19 cellular contexts compared by ENCODE assay signal in the genomic region with DNA sequence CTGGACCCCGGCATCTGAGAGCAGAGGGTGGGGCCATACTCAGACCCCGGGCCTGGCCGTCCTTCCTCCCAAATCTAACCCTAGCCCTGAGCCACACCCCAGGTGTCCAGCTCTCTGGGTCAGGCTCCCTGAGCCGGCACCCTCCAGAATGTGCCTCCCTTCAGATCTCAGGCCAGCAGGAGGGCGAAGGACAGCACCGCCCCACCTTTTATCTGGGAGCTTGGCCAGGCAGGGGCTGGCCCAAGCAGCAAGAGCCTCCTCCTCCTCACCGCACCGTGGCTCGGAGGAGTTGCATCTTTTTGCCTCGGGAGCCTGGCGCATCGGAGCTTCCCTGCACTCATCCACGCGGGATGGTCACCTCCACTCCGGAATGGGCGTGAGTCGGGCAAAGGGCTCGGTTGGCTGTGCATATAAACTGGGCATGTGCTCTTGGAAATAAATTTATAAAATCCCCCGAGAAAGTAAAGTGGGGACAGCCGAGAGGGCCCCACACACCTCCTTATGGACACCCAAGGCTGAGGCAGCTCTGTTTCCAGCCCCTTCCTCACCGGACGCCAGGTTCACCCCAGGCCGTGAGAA.
DNase-seq lines count a peak whose midpoint lies in the region; ATAC-seq and TF ChIP-seq lines count a peak whose summit lies in the region.
"Had no signal": no experiment of that assay in that cellular context is flagged by ENCODE, and none has a peak within 500 bp of the region (broad histone marks: within the 10 kb centered on the region; RNA-seq: fewer than 3 reads in every experiment).

No MANE protein-coding gene starts in this region.

- H3K27ac ChIP-seq in RWPE2 (ENCODE audit: poor library complexity, severe bottlenecking): no peak overlapping the region
- peak overlapping the region in 5 of 10 donors; percentile 47 to 76 (median 58) for H3K27ac ChIP-seq in heart right ventricle
- peak overlapping the region; percentile 74 for H3K27ac ChIP-seq in osteoblast (ENCODE audit: low read depth, low read length)
- H3K27ac ChIP-seq in vagina: no peak overlapping the region
- H3K27ac ChIP-seq: breast epithelium, upper lobe of left lung had no signal

- H3K4me2 ChIP-seq in osteoblast (ENCODE audit: insufficient read depth, low read length): no peak overlapping the region

- H3K27me3 ChIP-seq in RWPE2 (ENCODE audit: insufficient read depth, poor library complexity, severe bottlenecking) (no peaks in the 10 kb centered on the region), heart right ventricle (peaks cover 0 to 20% (median 0%) of the 10 kb centered on the region in 7 donors), osteoblast (ENCODE audit: insufficient read depth, low read length) (peaks cover 11% of the 10 kb centered on the region), vagina (no peaks in the 10 kb centered on the region)
- H3K27me3 ChIP-seq: upper lobe of left lung had no signal

- TF ChIP-seq CTCF in RWPE2 (IDR thresholded peaks at IDR 0.05; ENCODE audit: poor library complexity, severe bottlenecking) (no peak), heart right ventricle (IDR thresholded peaks at IDR 0.05) (no peak), osteoblast (IDR thresholded peaks at IDR 0.05; ENCODE audit: extremely low read depth, low read depth, low read length) (no peak), vagina (IDR thresholded peaks at IDR 0.05) (no peak)

- no peak for ATAC-seq in RWPE2 (ENCODE audit: low read depth)
- ATAC-seq in heart right ventricle: peak in 5 of 8 donors; percentile 14 to 39 (median 28)
- ATAC-seq: activated CD4-positive, CD25-positive, alpha-beta regulatory T cell treated with anti-CD3 and anti-CD28 coated beads, Interleukin-2, amount 50 U/mL, for 24 hours had no signal

- H3K4me1 ChIP-seq in RWPE2 (ENCODE audit: insufficient read depth, poor library complexity, severe bottlenecking) (peaks cover 3% of the 10 kb centered on the region), heart right ventricle (peaks cover 0 to 16% (median 11%) of the 10 kb centered on the region in 9 donors), osteoblast (ENCODE audit: insufficient read depth, low read length) (peaks cover 9% of the 10 kb centered on the region), vagina (peaks cover 10% of the 10 kb centered on the region)
- H3K4me1 ChIP-seq: breast epithelium, HAP-1, upper lobe of left lung had no signal

- 65 to 79% methylated on average over 23 of the region's 23 CpGs for WGBS in heart right ventricle, 2 donors

- H3K9me3 ChIP-seq in RWPE2 (ENCODE audit: severe bottlenecking): no peaks in the 10 kb centered on the region
- H3K9me3 ChIP-seq in heart right ventricle: no peaks in the 10 kb centered on the region
- no peaks in the 10 kb centered on the region for H3K9me3 ChIP-seq in osteoblast (ENCODE audit: low read depth, low read length)
- no peaks in the 10 kb centered on the region for H3K9me3 ChIP-seq in vagina
- H3K9me3 ChIP-seq: breast epithelium, HAP-1, upper lobe of left lung had no signal

- H3K4me3 ChIP-seq in RWPE2 (ENCODE audit: severe bottlenecking) (no peak overlapping the region), heart right ventricle (no peak overlapping the region), osteoblast (ENCODE audit: insufficient read depth, low read length) (no peak overlapping the region), vagina (no peak overlapping the region)
- H3K4me3 ChIP-seq: breast epithelium, HAP-1, upper lobe of left lung had no signal

- peak overlapping the region; percentile 46 for H2AFZ ChIP-seq in osteoblast (ENCODE audit: low read length)

- DNase-seq in Daoy (ENCODE audit: low read depth): peak; percentile 27
- DNase-seq in RWPE2 (ENCODE audit: low spot score): peak; percentile 55
- peak in 1 of 2 donors; percentile 14 for DNase-seq in heart right ventricle
- DNase-seq in osteoblast (ENCODE audit: insufficient read length, low spot score, missing footprints): peak; percentile 48
- no peak for DNase-seq in vagina (ENCODE audit: extremely low spot score in 2 of 2)
- no peak for DNase-seq in C1 segment of cervical spinal cord (lab: John Stamatoyannopoulos, UW)
- DNase-seq in NCI-H774 (lab: John Stamatoyannopoulos, UW): no peak
- DNase-seq in DMS79 (lab: John Stamatoyannopoulos, UW): no peak
- DNase-seq: activated naive CD4-positive, alpha-beta T cell treated with Interleukin-2 at 50 U/mL for 16 hours; effector memory CD4-positive, alpha-beta T cell; KBM-7; NCI-H1048; NCI-H2171 treated with DMSO at 0.1 percent for 48 hours; RPMI8226; T-helper 2 cell had no signal

- no peaks in the 10 kb centered on the region for H3K79me2 ChIP-seq in osteoblast (ENCODE audit: insufficient read depth, low read length)

- H3K36me3 ChIP-seq in RWPE2 (ENCODE audit: low read depth) (no peaks in the 10 kb centered on the region), heart right ventricle (no peaks in the 10 kb centered on the region), osteoblast (ENCODE audit: insufficient read depth, low read length) (no peaks in the 10 kb centered on the region), vagina (no peaks in the 10 kb centered on the region)
- H3K36me3 ChIP-seq: breast epithelium, HAP-1, upper lobe of left lung had no signal

- intact Hi-C loops in heart right ventricle (cut with DNase I) (no loop called here), vagina (cut with DNase I) (no loop called here)

- no peaks in the 10 kb centered on the region for H4K20me1 ChIP-seq in osteoblast (ENCODE audit: insufficient read depth, low read length)

- TF ChIP-seq POLR2A in vagina (IDR thresholded peaks at IDR 0.05): no peak

Comparison
In these comparisons a context has a peak if more than half of its experiments do, and no peak if none do; other contexts are left out.
1. DNase-seq: peak in Daoy (single experiment), RWPE2 (single experiment) and osteoblast (single experiment); none in vagina (0 of 2), C1 segment of cervical spinal cord (0 of 14), NCI-H774 (single experiment) and DMS79 (single experiment).